20 cellular contexts compared by ENCODE assay signal in genomic region chr12:86948851-86949250, GRCh38.
"Had no signal": no experiment of that assay in that cellular context is flagged by ENCODE, and none has a peak within 500 bp of the region (broad histone marks: within the 10 kb centered on the region; RNA-seq: fewer than 3 reads in every experiment).

No MANE protein-coding gene starts in this region.

- H3K27ac ChIP-seq: lower lobe of right lung, prostate gland, right lobe of liver, upper lobe of left lung had no signal

- DNase-seq: activated B cell treated with CpG ODN at 0.5 μM for 24 hours; activated CD4-positive, alpha-beta T cell treated with anti-CD3 and anti-CD28 coated beads, Interleukin-2, amount 10 ng/mL, durations not matched to agents 24 days and 14 days; activated CD8-positive, alpha-beta memory T cell treated with anti-CD3 and anti-CD28 coated beads, Interleukin-2, amount 50 U/mL, for 4 hours; activated CD8-positive, alpha-beta T cell treated with anti-CD3 and anti-CD28 coated beads, Interleukin-2, amount 10 ng/mL, durations not matched to agents 7 days and 5 days; activated gamma-delta T cell; activated T-cell treated with anti-CD3 and anti-CD28 coated beads, Interleukin-2, amount 50 U/mL, for 48 hours; amygdala; cerebellar nuclear complex; foreskin melanocyte; head of caudate nucleus; left cardiac atrium; lower lobe of right lung; nephron progenitor cell; right lobe of liver; stimulated activated naive CD8-positive, alpha-beta T cell treated with anti-CD3 and anti-CD28 coated beads, Interleukin-15, amount 100 ng/mL, for 72 hours; upper lobe of left lung had no signal

- H3K9me3 ChIP-seq: lower lobe of right lung, prostate gland, upper lobe of left lung had no signal

- FAIRE-seq: TTC549 had no signal

- H3K4me3 ChIP-seq: lower lobe of right lung, prostate gland, right lobe of liver, smooth muscle cell, upper lobe of left lung had no signal

- H3K4me2 ChIP-seq: smooth muscle cell had no signal

- H3K36me3 ChIP-seq: lower lobe of right lung, prostate gland, right lobe of liver, upper lobe of left lung had no signal

- H3K4me1 ChIP-seq: lower lobe of right lung, prostate gland, right lobe of liver, upper lobe of left lung had no signal

- H3K27me3 ChIP-seq: right lobe of liver, upper lobe of left lung had no signal

- ATAC-seq: activated CD8-positive, alpha-beta T cell treated with anti-CD3 and anti-CD28 coated beads, Interleukin-2, amount 10 ng/mL, durations not matched to agents 7 days and 5 days; activated naive CD4-positive, alpha-beta T cell treated with anti-CD3 and anti-CD28 coated beads, Interleukin-2, amount 50 U/mL, for 72 hours; left cardiac atrium; lower lobe of right lung; right lobe of liver; stimulated activated naive CD8-positive, alpha-beta T cell treated with anti-CD3 and anti-CD28 coated beads, Interleukin-15, amount 100 ng/mL, for 72 hours had no signal
